ENCODE assay signal across 22 cellular contexts in the genomic region with DNA sequence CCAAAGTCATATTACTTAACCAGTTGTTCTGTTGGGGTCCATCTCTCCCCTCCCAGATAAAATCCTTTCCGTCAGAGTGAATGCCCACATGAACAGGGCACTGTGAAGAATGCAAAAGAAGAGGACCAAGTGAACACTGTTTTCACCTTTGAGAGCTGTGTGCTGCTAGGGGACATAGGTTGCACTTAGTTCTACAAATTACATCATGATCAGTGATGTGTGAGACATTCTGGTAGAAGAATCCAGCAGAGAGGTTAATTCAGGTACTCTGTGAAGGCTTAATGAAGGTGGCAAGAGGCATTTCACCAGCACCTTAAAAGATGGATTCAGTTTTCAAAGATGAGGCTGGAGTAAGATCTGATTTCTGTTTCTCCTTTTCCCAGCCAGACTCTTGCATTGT. TPM values are rescaled to one million over a fixed set of nuclear protein-coding genes. Genes with fewer than 3 reads are reported as not detected.
A peak's percentile ranks its signal among the peaks of the same experiment; 100 is the strongest.
DNase-seq lines count a peak whose midpoint lies in the region; ATAC-seq and TF ChIP-seq lines count a peak whose summit lies in the region.
"Had no signal": no experiment of that assay in that cellular context is flagged by ENCODE, and none has a peak within 500 bp of the region (broad histone marks: within the 10 kb centered on the region; RNA-seq: fewer than 3 reads in every experiment).

No MANE protein-coding gene starts in this region.

- H3K4me1 ChIP-seq in trophoblast cell (ENCODE audit: control insufficient read depth in 1 of 2, insufficient read depth in 2 of 2, low read length in 2 of 2) (peaks cover 15 to 22% of the 10 kb centered on the region in 2 experiments), BE2C (no peaks in the 10 kb centered on the region)

- ATAC-seq in GM18868 (IDR thresholded peaks at IDR 0.05; ENCODE audit: unreplicated experiment) (peak; percentile 53), HG03439 (IDR thresholded peaks at IDR 0.05; ENCODE audit: unreplicated experiment) (no peak)
- ATAC-seq: GM23338, HepG2, Right ventricle myocardium inferior had no signal

- H3K4me3 ChIP-seq in trophoblast cell (ENCODE audit: low read depth, low read length) (no peak overlapping the region), BE2C (ENCODE audit: low read depth, low read length) (no peak overlapping the region)
- H3K4me3 ChIP-seq: GM23338 had no signal

- no peak overlapping the region for H3K14ac ChIP-seq in trophoblast cell (ENCODE audit: low read length)

- H3K36me3 Mint-ChIP-seq in immature natural killer cell, result no peaks in the 10 kb centered on the region
- H3K36me3 Mint-ChIP-seq: CD4-positive, CD25-positive, alpha-beta regulatory T cell had no signal

- H3K27ac ChIP-seq in caudate nucleus (ENCODE audit: low read depth, low read length), result peak overlapping the region; percentile 14
- H3K27ac ChIP-seq in trophoblast cell (ENCODE audit: low read depth, low read length), result no peak overlapping the region

- no peak overlapping the region for H3K4me3 Mint-ChIP-seq in immature natural killer cell
- H3K4me3 Mint-ChIP-seq: CD4-positive, CD25-positive, alpha-beta regulatory T cell; GM23338 had no signal

- H3K27ac Mint-ChIP-seq in immature natural killer cell, result no peak overlapping the region
- H3K27ac Mint-ChIP-seq: CD4-positive, CD25-positive, alpha-beta regulatory T cell; GM23338 had no signal

- H3K23ac ChIP-seq in trophoblast cell (ENCODE audit: low read length), result no peak overlapping the region

- no peaks in the 10 kb centered on the region for H3K4me1 Mint-ChIP-seq in immature natural killer cell
- H3K4me1 Mint-ChIP-seq: CD4-positive, CD25-positive, alpha-beta regulatory T cell had no signal

- H3K18ac ChIP-seq in trophoblast cell (ENCODE audit: low read length), result no peak overlapping the region

- H3K4me2 ChIP-seq in trophoblast cell (ENCODE audit: low read length), result no peak overlapping the region
- H3K4me2 ChIP-seq: GM23338 had no signal

- peak; percentile 1 for DNase-seq in NCI-H2107 treated with DMSO at 0.1 percent for 48 hours (lab: John Stamatoyannopoulos, UW; ENCODE audit: unreplicated experiment)
- no peak for DNase-seq in NCI-H2107 (lab: John Stamatoyannopoulos, UW)
- DNase-seq in caudate nucleus (lab: John Stamatoyannopoulos, UW), result no peak
- DNase-seq in trophoblast cell, result no peak
- DNase-seq in immature natural killer cell, result no peak
- DNase-seq in BE2C, result no peak
- DNase-seq: 8988T; CD4-positive, CD25-positive, alpha-beta regulatory T cell; DMS 273 treated with DMSO at 0.1 percent for 48 hours; GDM1; HCEC 1CT; NCI-H1092; NCI-H1436 treated with DMSO at 0.1 percent for 48 hours; NCI-H2081; NCI-H2227 treated with DMSO at 0.1 percent for 48 hours; NCI-H524 treated with DMSO at 0.1 percent for 48 hours; SW 1271 had no signal

- no peak overlapping the region for H4K8ac ChIP-seq in trophoblast cell (ENCODE audit: low read depth, low read length)

- H2BK5ac ChIP-seq in trophoblast cell (ENCODE audit: low read depth, low read length, poor library complexity), result no peak overlapping the region

- no peak overlapping the region for H2AK5ac ChIP-seq in trophoblast cell (ENCODE audit: low read length)

- no peak overlapping the region for H2AFZ ChIP-seq in trophoblast cell (ENCODE audit: insufficient read depth, low read length, poor library complexity)
- H2AFZ ChIP-seq: GM23338 had no signal

- H2BK120ac ChIP-seq in trophoblast cell (ENCODE audit: insufficient read depth, low read length, poor library complexity), result no peak overlapping the region

- no peaks in the 10 kb centered on the region for H3K36me3 ChIP-seq in trophoblast cell (ENCODE audit: control insufficient read depth in 1 of 2, insufficient read depth in 2 of 2, low read length in 2 of 2)
- no peaks in the 10 kb centered on the region for H3K36me3 ChIP-seq in BE2C

- WGBS in trophoblast cell (ENCODE audit: extremely low coverage, insufficient coverage, insufficient read length), result no CpG with 5 or more reads among the region's 1 CpG

- H4K12ac ChIP-seq in trophoblast cell (ENCODE audit: low read depth, low read length), result no peak overlapping the region

- no peaks in the 10 kb centered on the region for H3K9me3 Mint-ChIP-seq in immature natural killer cell
- H3K9me3 Mint-ChIP-seq: CD4-positive, CD25-positive, alpha-beta regulatory T cell; GM23338 had no signal

- no peak overlapping the region for H3K4ac ChIP-seq in trophoblast cell (ENCODE audit: low read depth, low read length)

- TF ChIP-seq CTCF in BE2C (IDR thresholded peaks at IDR 0.05; ENCODE audit: low read depth, low read length), result no peak

- H3K79me1 ChIP-seq in trophoblast cell (ENCODE audit: low read length), result peaks cover 5% of the 10 kb centered on the region

- peak overlapping the region; percentile 42 for H2BK12ac ChIP-seq in trophoblast cell (ENCODE audit: low read length)

- peaks cover 0 to 2% (median 0%) of the 10 kb centered on the region in 3 donors for H3K27me3 Mint-ChIP-seq in immature natural killer cell (ENCODE audit: low read depth in 3 of 3)

- no peak overlapping the region for H3K9ac ChIP-seq in trophoblast cell (ENCODE audit: low read length)

- H4K91ac ChIP-seq in trophoblast cell (ENCODE audit: low read depth, low read length), result no peak overlapping the region

- H3K9me3 ChIP-seq in trophoblast cell (ENCODE audit: insufficient read depth, low read depth, low read length) (no peaks in the 10 kb centered on the region), BE2C (no peaks in the 10 kb centered on the region)

- H3K27me3 ChIP-seq in trophoblast cell (ENCODE audit: insufficient read depth, low read length), result no peaks in the 10 kb centered on the region
- no peaks in the 10 kb centered on the region for H3K27me3 ChIP-seq in BE2C

- H3K79me2 ChIP-seq in trophoblast cell (ENCODE audit: control insufficient read depth, insufficient read depth, low read length, poor library complexity), result peaks cover 7% of the 10 kb centered on the region

RNA-seq across cellular contexts. Expression of a gene that starts 10.8 kb away (rescaled TPM):
- 50.4 and 51.1 TPM in 2 replicates for polyA plus RNA-seq in trophoblast cell (2013)
- 1 to 10 TPM in 2 of 3 donors, not detected in 1; 1.9 to 2.9 TPM for polyA plus RNA-seq in immature natural killer cell
- 0.36 TPM for polyA plus RNA-seq in BE2C (2012; ENCODE audit: insufficient read depth, insufficient read length, low read depth)
- polyA plus RNA-seq: CD4-positive, CD25-positive, alpha-beta regulatory T cell had no signal
